1 cellular context compared by ENCODE assay signal in the genomic region with DNA sequence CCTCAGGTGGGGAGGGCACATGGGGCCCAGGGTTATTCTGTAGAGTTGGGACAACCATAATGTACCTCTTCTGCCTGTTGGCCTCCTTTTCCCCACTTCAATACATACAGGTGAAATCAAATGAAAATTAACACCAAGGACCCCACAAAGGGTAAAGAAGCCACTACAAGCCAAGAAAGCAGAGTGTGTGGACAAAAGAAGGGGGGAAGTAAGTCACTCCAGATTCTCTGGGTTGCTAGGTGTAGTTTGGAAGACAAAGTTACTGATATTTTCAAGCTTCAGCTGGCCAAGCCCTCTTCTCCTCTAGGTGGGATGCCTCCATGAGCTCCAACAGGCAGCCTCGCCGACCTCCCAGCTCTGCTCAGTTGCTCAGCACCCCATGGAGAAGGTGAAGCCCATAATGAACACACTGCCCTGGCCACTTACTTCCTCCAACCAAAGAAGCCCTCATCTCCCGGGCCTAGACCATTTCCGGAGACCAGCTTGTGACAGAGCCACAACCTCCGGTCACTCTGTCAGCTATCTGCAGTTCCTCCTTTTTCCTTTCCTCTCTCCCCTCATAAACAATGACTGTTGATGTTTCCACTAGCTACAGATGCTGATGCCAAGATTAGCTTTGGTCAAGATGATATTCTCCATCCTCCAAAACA.
TF ChIP-seq lines count a peak whose summit lies in the region.

No MANE protein-coding gene starts in this region.

TF ChIP-seq in K562, 482 proteins besides CTCF, POLR2A, EP300 and RAD21 (continued from another document and continues in another):
- peak; percentile 44; the same call in 1 of the 2 replicates for TF ChIP-seq ZBTB40 (IDR thresholded peaks at IDR 0.05)
- TF ChIP-seq ZBTB40 (CRISPR knock-in tag; IDR thresholded peaks at IDR 0.05): no peak
- no peak; a peak in 1 of 4 replicates for TF ChIP-seq ZMIZ1 (IDR thresholded peaks at IDR 0.05; ENCODE audit: low read depth in 2 of 2, low read length in 2 of 2)
- TF ChIP-seq FOXJ2 (tag; IDR thresholded peaks at IDR 0.05): peak; percentile 84
- TF ChIP-seq ARID2 (IDR thresholded peaks at IDR 0.05): no peak
- TF ChIP-seq ZNF436 (CRISPR knock-in tag; IDR thresholded peaks at IDR 0.05): no peak
- TF ChIP-seq, protein P1, sequence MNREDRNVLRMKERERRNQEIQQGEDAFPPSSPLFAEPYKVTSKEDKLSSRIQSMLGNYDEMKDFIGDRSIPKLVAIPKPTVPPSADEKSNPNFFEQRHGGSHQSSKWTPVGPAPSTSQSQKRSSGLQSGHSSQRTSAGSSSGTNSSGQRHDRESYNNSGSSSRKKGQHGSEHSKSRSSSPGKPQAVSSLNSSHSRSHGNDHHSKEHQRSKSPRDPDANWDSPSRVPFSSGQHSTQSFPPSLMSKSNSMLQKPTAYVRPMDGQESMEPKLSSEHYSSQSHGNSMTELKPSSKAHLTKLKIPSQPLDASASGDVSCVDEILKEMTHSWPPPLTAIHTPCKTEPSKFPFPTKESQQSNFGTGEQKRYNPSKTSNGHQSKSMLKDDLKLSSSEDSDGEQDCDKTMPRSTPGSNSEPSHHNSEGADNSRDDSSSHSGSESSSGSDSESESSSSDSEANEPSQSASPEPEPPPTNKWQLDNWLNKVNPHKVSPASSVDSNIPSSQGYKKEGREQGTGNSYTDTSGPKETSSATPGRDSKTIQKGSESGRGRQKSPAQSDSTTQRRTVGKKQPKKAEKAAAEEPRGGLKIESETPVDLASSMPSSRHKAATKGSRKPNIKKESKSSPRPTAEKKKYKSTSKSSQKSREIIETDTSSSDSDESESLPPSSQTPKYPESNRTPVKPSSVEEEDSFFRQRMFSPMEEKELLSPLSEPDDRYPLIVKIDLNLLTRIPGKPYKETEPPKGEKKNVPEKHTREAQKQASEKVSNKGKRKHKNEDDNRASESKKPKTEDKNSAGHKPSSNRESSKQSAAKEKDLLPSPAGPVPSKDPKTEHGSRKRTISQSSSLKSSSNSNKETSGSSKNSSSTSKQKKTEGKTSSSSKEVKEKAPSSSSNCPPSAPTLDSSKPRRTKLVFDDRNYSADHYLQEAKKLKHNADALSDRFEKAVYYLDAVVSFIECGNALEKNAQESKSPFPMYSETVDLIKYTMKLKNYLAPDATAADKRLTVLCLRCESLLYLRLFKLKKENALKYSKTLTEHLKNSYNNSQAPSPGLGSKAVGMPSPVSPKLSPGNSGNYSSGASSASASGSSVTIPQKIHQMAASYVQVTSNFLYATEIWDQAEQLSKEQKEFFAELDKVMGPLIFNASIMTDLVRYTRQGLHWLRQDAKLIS (CRISPR knock-in tag; IDR thresholded peaks at IDR 0.05): no peak
- TF ChIP-seq EHMT2 (IDR thresholded peaks at IDR 0.05): no peak
- no peak for TF ChIP-seq REST (CRISPR knock-in tag; IDR thresholded peaks at IDR 0.05; ENCODE audit: low read depth)
- no peak for TF ChIP-seq NFE2 (IDR thresholded peaks at IDR 0.05; ENCODE audit: low read depth)
- no peak for TF ChIP-seq NELFE (IDR thresholded peaks at IDR 0.05; ENCODE audit: insufficient read depth, insufficient read length)
- peak; percentile 66 for TF ChIP-seq ZFX (CRISPR knock-in tag; IDR thresholded peaks at IDR 0.05)
- TF ChIP-seq, protein P2, sequence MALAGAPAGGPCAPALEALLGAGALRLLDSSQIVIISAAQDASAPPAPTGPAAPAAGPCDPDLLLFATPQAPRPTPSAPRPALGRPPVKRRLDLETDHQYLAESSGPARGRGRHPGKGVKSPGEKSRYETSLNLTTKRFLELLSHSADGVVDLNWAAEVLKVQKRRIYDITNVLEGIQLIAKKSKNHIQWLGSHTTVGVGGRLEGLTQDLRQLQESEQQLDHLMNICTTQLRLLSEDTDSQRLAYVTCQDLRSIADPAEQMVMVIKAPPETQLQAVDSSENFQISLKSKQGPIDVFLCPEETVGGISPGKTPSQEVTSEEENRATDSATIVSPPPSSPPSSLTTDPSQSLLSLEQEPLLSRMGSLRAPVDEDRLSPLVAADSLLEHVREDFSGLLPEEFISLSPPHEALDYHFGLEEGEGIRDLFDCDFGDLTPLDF (CRISPR knock-in tag; IDR thresholded peaks at IDR 0.05): no peak
- no peak for TF ChIP-seq ATF2 (CRISPR knock-in tag; IDR thresholded peaks at IDR 0.05)
- TF ChIP-seq FOXA3 (CRISPR knock-in tag; conservative IDR thresholded peaks at IDR 0.05 in 1 of 2, IDR thresholded peaks at IDR 0.05 in 1 of 2): no peak
- no peak for TF ChIP-seq ZNF41 (CRISPR knock-in tag; conservative IDR thresholded peaks at IDR 0.05)
- peak; percentile 25; the same call in 1 of the 2 replicates for TF ChIP-seq CBFA2T2 (conservative IDR thresholded peaks at IDR 0.05)
- TF ChIP-seq LCOR (CRISPR knock-in tag; IDR thresholded peaks at IDR 0.05): no peak
- peak; percentile 67; the same call in 1 of the 2 replicates for TF ChIP-seq CTBP1 (IDR thresholded peaks at IDR 0.05; ENCODE audit: borderline replicate concordance)
- TF ChIP-seq KDM1A (IDR thresholded peaks at IDR 0.05): no peak
- TF ChIP-seq HDGF (IDR thresholded peaks at IDR 0.05): no peak
- TF ChIP-seq THRA (IDR thresholded peaks at IDR 0.05): no peak
- no peak for TF ChIP-seq ID3 (CRISPR knock-in tag; IDR thresholded peaks at IDR 0.05)
- TF ChIP-seq ID3 (tag; IDR thresholded peaks at IDR 0.05): no peak
- TF ChIP-seq GABPA (tag; conservative IDR thresholded peaks at IDR 0.05; ENCODE audit: low read depth): peak; percentile 81
